In the genomic region with DNA sequence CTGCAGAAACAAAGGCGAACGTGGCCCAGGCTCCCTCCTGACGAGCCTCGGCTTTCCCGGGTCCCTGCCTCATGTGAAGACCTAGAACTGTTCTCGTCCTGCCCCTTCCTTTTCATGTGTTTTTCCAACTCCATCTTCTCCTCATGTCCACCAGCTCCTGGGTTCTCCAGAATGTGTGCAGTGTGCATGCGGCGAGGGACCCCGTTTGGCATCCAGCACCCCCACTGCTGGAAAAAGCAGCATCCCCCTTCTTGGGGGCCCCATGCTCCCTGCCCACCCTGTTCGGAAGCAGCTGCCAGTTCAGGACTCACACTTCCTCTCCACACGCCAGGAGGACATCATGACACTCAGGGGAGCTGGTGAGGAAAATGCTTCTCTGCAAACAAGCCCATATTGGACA, we compare ENCODE assay signal across 19 cellular contexts.
"Had no signal": no experiment of that assay in that cellular context is flagged by ENCODE, and none has a peak within 500 bp of the region (broad histone marks: within the 10 kb centered on the region; RNA-seq: fewer than 3 reads in every experiment).

No MANE protein-coding gene starts in this region.

- H3K27me3 ChIP-seq: ovary, tibial nerve had no signal

- H3K4me1 ChIP-seq: lower lobe of right lung, prostate gland, tibial nerve had no signal

- H3K36me3 ChIP-seq: lower lobe of right lung, neutrophil, ovary, prostate gland, suprapubic skin, tibial nerve had no signal

- H3K27ac ChIP-seq: lower lobe of right lung, neutrophil, ovary, prostate gland, suprapubic skin, tibial nerve had no signal

- DNase-seq: activated CD4-positive, alpha-beta memory T cell treated with anti-CD3 and anti-CD28 coated beads, Interleukin-2, amount 10 ng/mL, durations not matched to agents 7 days and 5 days; activated CD4-positive, alpha-beta T cell treated with anti-CD3 and anti-CD28 coated beads, Interleukin-2, amount 10 ng/mL, durations not matched to agents 24 days and 14 days; activated gamma-delta T cell; activated naive CD8-positive, alpha-beta T cell treated with anti-CD3 and anti-CD28 coated beads for 36 hours; activated T-cell treated with anti-CD3 and anti-CD28 coated beads, Interleukin-2, amount 50 U/mL, for 72 hours; amniotic stem cell; effector memory CD4-positive, alpha-beta T cell; foreskin melanocyte; lower lobe of right lung; ovary; stimulated activated CD4-positive, alpha-beta T cell treated with anti-CD3 and anti-CD28 coated beads, Interleukin-12 subunit alpha, Interleukin-12 subunit beta, amount 100 ng/mL, for 4 hours; stimulated activated naive CD8-positive, alpha-beta T cell treated with anti-CD3 and anti-CD28 coated beads, Interleukin-15, amount 100 ng/mL, for 72 hours had no signal

- ATAC-seq: activated T-cell treated with anti-CD3 and anti-CD28 coated beads, Interleukin-2, amount 50 U/mL, for 72 hours; esophagus mucosa; left lobe of liver; lower lobe of right lung; naive thymus-derived CD8-positive, alpha-beta T cell; stimulated activated naive CD8-positive, alpha-beta T cell treated with anti-CD3 and anti-CD28 coated beads, Interleukin-15, amount 100 ng/mL, for 72 hours had no signal

- H3K4me3 ChIP-seq: lower lobe of right lung, ovary, prostate gland, suprapubic skin, tibial nerve had no signal

- H3K9me3 ChIP-seq: neutrophil, ovary, prostate gland had no signal
